Comparison of ENCODE assay signal across 18 cellular contexts in genomic region chr12:127445583-127445982, GRCh38.
"Had no signal": no experiment of that assay in that cellular context is flagged by ENCODE, and none has a peak within 500 bp of the region (broad histone marks: within the 10 kb centered on the region; RNA-seq: fewer than 3 reads in every experiment).

No MANE protein-coding gene starts in this region.

- H3K27ac ChIP-seq: breast epithelium, PC-9 had no signal

- H3K4me3 ChIP-seq: breast epithelium, PC-9 had no signal

- H3K4me2 ChIP-seq: PC-9 had no signal

- ATAC-seq: activated CD4-positive, CD25-positive, alpha-beta regulatory T cell treated with anti-CD3 and anti-CD28 coated beads, Interleukin-2, amount 50 U/mL, for 24 hours; activated CD8-positive, alpha-beta memory T cell treated with anti-CD3 and anti-CD28 coated beads, Interleukin-2, amount 10 ng/mL, durations not matched to agents 7 days and 5 days; activated T-helper 17 cell treated with anti-CD3 and anti-CD28 coated beads, Interleukin-2, amount 50 U/mL, for 72 hours had no signal

- H2AFZ ChIP-seq: PC-9 had no signal

- DNase-seq: activated CD4-positive, alpha-beta T cell treated with anti-CD3 and anti-CD28 coated beads, Interleukin-2, amount 10 ng/mL, durations not matched to agents 24 days and 14 days; activated CD4-positive, alpha-beta T cell treated with anti-CD3 and anti-CD28 coated beads, Interleukin-2, amount 50 U/mL, for 48 hours; activated CD8-positive, alpha-beta memory T cell treated with anti-CD3 and anti-CD28 coated beads, Interleukin-2, amount 10 ng/mL, durations not matched to agents 7 days and 5 days; activated gamma-delta T cell; activated naive CD4-positive, alpha-beta T cell treated with anti-CD3 and anti-CD28 coated beads for 36 hours; activated T-cell treated with anti-CD3 and anti-CD28 coated beads, Interleukin-2, amount 50 U/mL, for 48 hours; caudate nucleus; NCI-H1105 treated with DMSO at 0.1 percent for 48 hours; NCI-H1436 treated with DMSO at 0.1 percent for 48 hours; NCI-H187; NCI-H2081; NCI-H510A treated with DMSO at 0.1 percent for 48 hours; NCI-H69; PC-9; SHP77 treated with DMSO at 0.1 percent for 48 hours had no signal

- H3K9me3 ChIP-seq: breast epithelium had no signal

- H3K27me3 ChIP-seq: breast epithelium had no signal

- H3K36me3 ChIP-seq: breast epithelium had no signal

- H3K4me1 ChIP-seq: breast epithelium had no signal
